1 cellular context compared by ENCODE assay signal in genomic region chr22:31561238-31561887, GRCh38.
TF ChIP-seq lines count a peak whose summit lies in the region.

No MANE protein-coding gene starts in this region.

TF ChIP-seq in H1, 55 proteins besides CTCF, POLR2A, EP300 and RAD21:
- TF ChIP-seq CREB1 (IDR thresholded peaks at IDR 0.05) (0 out of 2 replicates have a peak, but pooled peaks have one; percentile 51), CHD1 (IDR thresholded peaks at IDR 0.05; ENCODE audit: low read depth, low read length) (no peak), SIN3A (conservative IDR thresholded peaks at IDR 0.05 in 1 of 2, IDR thresholded peaks at IDR 0.05 in 1 of 2; ENCODE audit: low read depth in 1 of 2, low read length in 2 of 2) (peak in 1 of 2 experiments; percentile 78; a peak in 1 of 4 replicates), CBX5 (IDR thresholded peaks at IDR 0.05; ENCODE audit: low read depth, low read length) (no peak), ATF3 (IDR thresholded peaks at IDR 0.05; ENCODE audit: insufficient read depth, low read depth, low read length) (no peak), HDAC2 (IDR thresholded peaks at IDR 0.05; ENCODE audit: borderline replicate concordance in 1 of 2, low read depth in 2 of 2, low read length in 2 of 2) (no peak), ATF2 (IDR thresholded peaks at IDR 0.05; ENCODE audit: low read length) (no peak), TBP (IDR thresholded peaks at IDR 0.05; ENCODE audit: low read depth, low read length) (no peak), RBBP5 (IDR thresholded peaks at IDR 0.05; ENCODE audit: borderline replicate concordance, low read depth, low read length) (no peak), RNF2 (IDR thresholded peaks at IDR 0.05; ENCODE audit: borderline replicate concordance, low read depth, low read length, missing control alignments, poor library complexity, severe bottlenecking) (no peak), CTBP2 (IDR thresholded peaks at IDR 0.05; ENCODE audit: borderline replicate concordance, insufficient read depth, insufficient read length, low read length) (no peak), RXRA (IDR thresholded peaks at IDR 0.05; ENCODE audit: insufficient read depth, low read depth, low read length) (no peak), CBX8 (IDR thresholded peaks at IDR 0.05; ENCODE audit: borderline replicate concordance, low read depth, low read length) (no peak), CHD2 (IDR thresholded peaks at IDR 0.05; ENCODE audit: low read length) (peak; percentile 49; the same call in 1 of the 2 replicates), E2F6 (IDR thresholded peaks at IDR 0.05) (peak; percentile 50; the same call in 1 of the 2 replicates)
- TF ChIP-seq, protein P1, sequence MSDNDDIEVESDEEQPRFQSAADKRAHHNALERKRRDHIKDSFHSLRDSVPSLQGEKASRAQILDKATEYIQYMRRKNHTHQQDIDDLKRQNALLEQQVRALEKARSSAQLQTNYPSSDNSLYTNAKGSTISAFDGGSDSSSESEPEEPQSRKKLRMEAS (IDR thresholded peaks at IDR 0.05) = peak; percentile 87
TF ChIP-seq in H1: peak in this region for 5.
